Comparison of ENCODE assay signal across 2 cellular contexts in the genomic region with DNA sequence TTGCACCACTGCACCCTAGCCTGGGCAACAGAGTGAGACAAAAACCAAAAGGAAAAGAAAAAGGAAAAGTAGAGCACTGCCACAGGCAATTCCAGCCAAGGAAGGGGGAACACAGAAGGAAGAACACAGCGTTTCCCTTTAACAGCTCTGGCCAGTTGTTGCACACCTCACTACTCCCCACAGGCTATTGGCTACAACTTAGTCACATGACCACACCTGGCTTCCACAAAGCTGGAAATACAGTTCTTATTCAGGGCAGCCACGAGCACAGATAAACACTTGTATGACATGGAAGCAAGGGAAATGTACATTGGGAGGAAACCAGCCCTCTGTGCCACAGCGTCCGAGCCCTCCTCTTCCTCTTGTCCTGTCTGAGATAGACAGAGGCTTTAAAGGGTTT.
A peak's percentile ranks its signal among the peaks of the same experiment; 100 is the strongest.
TF ChIP-seq lines count a peak whose summit lies in the region.

No MANE protein-coding gene starts in this region.

TF ChIP-seq in HCT116, 20 proteins besides CTCF, POLR2A, EP300 and RAD21 (continued from another document):
- TF ChIP-seq ZBTB33 (IDR thresholded peaks at IDR 0.05; ENCODE audit: extremely low read depth, insufficient replicate concordance, low read length) (no peak), MAX (IDR thresholded peaks at IDR 0.05) (no peak), SP1 (IDR thresholded peaks at IDR 0.05; ENCODE audit: low read depth) (no peak), FOSL1 (IDR thresholded peaks at IDR 0.05; ENCODE audit: low read depth) (no peak), CEBPB (IDR thresholded peaks at IDR 0.05; ENCODE audit: low read depth) (no peak), TCF7L2 (IDR thresholded peaks at IDR 0.05; ENCODE audit: borderline replicate concordance, extremely low read depth, insufficient read depth, insufficient read length) (no peak), JUND (IDR thresholded peaks at IDR 0.05) (no peak), YY1 (IDR thresholded peaks at IDR 0.05; ENCODE audit: extremely low read depth, insufficient replicate concordance, low read depth, low read length) (no peak)
- TF ChIP-seq, protein P1, sequence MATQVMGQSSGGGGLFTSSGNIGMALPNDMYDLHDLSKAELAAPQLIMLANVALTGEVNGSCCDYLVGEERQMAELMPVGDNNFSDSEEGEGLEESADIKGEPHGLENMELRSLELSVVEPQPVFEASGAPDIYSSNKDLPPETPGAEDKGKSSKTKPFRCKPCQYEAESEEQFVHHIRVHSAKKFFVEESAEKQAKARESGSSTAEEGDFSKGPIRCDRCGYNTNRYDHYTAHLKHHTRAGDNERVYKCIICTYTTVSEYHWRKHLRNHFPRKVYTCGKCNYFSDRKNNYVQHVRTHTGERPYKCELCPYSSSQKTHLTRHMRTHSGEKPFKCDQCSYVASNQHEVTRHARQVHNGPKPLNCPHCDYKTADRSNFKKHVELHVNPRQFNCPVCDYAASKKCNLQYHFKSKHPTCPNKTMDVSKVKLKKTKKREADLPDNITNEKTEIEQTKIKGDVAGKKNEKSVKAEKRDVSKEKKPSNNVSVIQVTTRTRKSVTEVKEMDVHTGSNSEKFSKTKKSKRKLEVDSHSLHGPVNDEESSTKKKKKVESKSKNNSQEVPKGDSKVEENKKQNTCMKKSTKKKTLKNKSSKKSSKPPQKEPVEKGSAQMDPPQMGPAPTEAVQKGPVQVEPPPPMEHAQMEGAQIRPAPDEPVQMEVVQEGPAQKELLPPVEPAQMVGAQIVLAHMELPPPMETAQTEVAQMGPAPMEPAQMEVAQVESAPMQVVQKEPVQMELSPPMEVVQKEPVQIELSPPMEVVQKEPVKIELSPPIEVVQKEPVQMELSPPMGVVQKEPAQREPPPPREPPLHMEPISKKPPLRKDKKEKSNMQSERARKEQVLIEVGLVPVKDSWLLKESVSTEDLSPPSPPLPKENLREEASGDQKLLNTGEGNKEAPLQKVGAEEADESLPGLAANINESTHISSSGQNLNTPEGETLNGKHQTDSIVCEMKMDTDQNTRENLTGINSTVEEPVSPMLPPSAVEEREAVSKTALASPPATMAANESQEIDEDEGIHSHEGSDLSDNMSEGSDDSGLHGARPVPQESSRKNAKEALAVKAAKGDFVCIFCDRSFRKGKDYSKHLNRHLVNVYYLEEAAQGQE (IDR thresholded peaks at IDR 0.05; ENCODE audit: low read depth): no peak

TF ChIP-seq in K562, 482 proteins besides CTCF, POLR2A, EP300 and RAD21 (continued from another document):
- peak; percentile 74 for TF ChIP-seq USF2 (CRISPR knock-in tag; IDR thresholded peaks at IDR 0.05)
- TF ChIP-seq TFE3 (CRISPR knock-in tag; IDR thresholded peaks at IDR 0.05): peak; percentile 94
- TF ChIP-seq RAD51 (IDR thresholded peaks at IDR 0.05; ENCODE audit: borderline replicate concordance, low read depth): peak; percentile 87
- TF ChIP-seq USF1 (CRISPR knock-in tag; IDR thresholded peaks at IDR 0.05): peak; percentile 80
- TF ChIP-seq MAZ (CRISPR knock-in tag; conservative IDR thresholded peaks at IDR 0.05 in 1 of 2, IDR thresholded peaks at IDR 0.05 in 1 of 2): no peak
- TF ChIP-seq TOE1 (IDR thresholded peaks at IDR 0.05; ENCODE audit: borderline replicate concordance): peak; percentile 93
- TF ChIP-seq TOE1 (CRISPR knock-in tag; IDR thresholded peaks at IDR 0.05; ENCODE audit: borderline replicate concordance, low read depth): no peak
